In the genomic region with DNA sequence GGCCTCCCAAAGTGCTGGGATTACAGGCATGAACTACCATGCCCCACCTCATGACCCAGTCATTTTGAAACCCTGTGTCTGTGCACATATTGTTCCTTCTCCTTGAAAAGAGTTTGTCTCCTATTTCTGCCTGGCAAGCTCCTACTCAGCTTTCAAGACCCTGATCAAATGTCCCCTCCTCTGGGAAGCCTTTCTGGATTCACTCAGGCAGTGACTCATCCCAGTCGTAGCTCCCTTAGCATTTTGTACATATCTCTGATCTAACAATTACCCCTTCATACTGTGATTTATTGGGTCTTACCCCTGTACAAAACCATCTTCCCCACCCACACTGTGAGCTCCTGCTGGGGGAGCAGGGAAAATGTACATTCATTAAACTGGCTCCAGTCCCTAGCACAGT, we compare ENCODE assay signal across 33 cellular contexts. TPM values are rescaled to one million over a fixed set of nuclear protein-coding genes. Genes with fewer than 3 reads are reported as not detected.
"Had no signal": no experiment of that assay in that cellular context is flagged by ENCODE, and none has a peak within 500 bp of the region (broad histone marks: within the 10 kb centered on the region; RNA-seq: fewer than 3 reads in every experiment).

No MANE protein-coding gene starts in this region.

- H3K27ac ChIP-seq: esophagus squamous epithelium, gastrocnemius medialis, left lung, neural progenitor cell, parathyroid adenoma, sigmoid colon, stomach, thyroid gland, vagina had no signal

- H3K36me3 Mint-ChIP-seq: mesothelial cell of epicardium; naive B cell; natural killer cell treated with Interleukin-12 subunit alpha and Interleukin-12 subunit beta and Interleukin-15 and Interleukin-18, amount 100 ng/mL, for 72 hours; neural progenitor cell; stimulated activated effector memory CD8-positive, alpha-beta T cell treated with anti-CD3 and anti-CD28 coated beads, Interleukin-12 subunit alpha, Interleukin-12 subunit beta, amount 100 ng/mL, for 72 hours had no signal

- H3K27ac Mint-ChIP-seq: effector memory CD8-positive, alpha-beta T cell; mesothelial cell of epicardium; natural killer cell treated with Interleukin-12 subunit alpha and Interleukin-12 subunit beta and Interleukin-15 and Interleukin-18, amount 100 ng/mL, for 72 hours; neural progenitor cell; progenitor cell of endocrine pancreas; stimulated activated effector memory CD8-positive, alpha-beta T cell treated with anti-CD3 and anti-CD28 coated beads, Interleukin-12 subunit alpha, Interleukin-12 subunit beta, amount 100 ng/mL, for 72 hours had no signal

- H3K4me1 ChIP-seq: esophagus squamous epithelium, gastrocnemius medialis, left lung, neural progenitor cell, parathyroid adenoma, sigmoid colon, stomach, thyroid gland, vagina had no signal

- H3K9me3 Mint-ChIP-seq: effector memory CD8-positive, alpha-beta T cell; naive B cell; natural killer cell treated with Interleukin-12 subunit alpha and Interleukin-12 subunit beta and Interleukin-15 and Interleukin-18, amount 100 ng/mL, for 72 hours; neural progenitor cell; stimulated activated effector memory CD8-positive, alpha-beta T cell treated with anti-CD3 and anti-CD28 coated beads, Interleukin-12 subunit alpha, Interleukin-12 subunit beta, amount 100 ng/mL, for 72 hours had no signal

- H3K27me3 Mint-ChIP-seq: progenitor cell of endocrine pancreas had no signal

- H3K79me2 ChIP-seq: parathyroid adenoma had no signal

- H3K4me3 ChIP-seq: esophagus squamous epithelium, gastrocnemius medialis, left lung, mucosa of descending colon, neural progenitor cell, sigmoid colon, stomach, thyroid gland, vagina had no signal

- H3K9me3 ChIP-seq: esophagus squamous epithelium, gastrocnemius medialis, left lung, mucosa of descending colon, sigmoid colon, stomach, thyroid gland, vagina had no signal

- H3K4me1 Mint-ChIP-seq: naive B cell; stimulated activated effector memory CD8-positive, alpha-beta T cell treated with anti-CD3 and anti-CD28 coated beads, Interleukin-12 subunit alpha, Interleukin-12 subunit beta, amount 100 ng/mL, for 72 hours had no signal

- ATAC-seq: effector memory CD8-positive, alpha-beta T cell; gastrocnemius medialis; left cardiac atrium; left lung; mucosa of descending colon; natural killer cell treated with Interleukin-12 subunit alpha and Interleukin-12 subunit beta and Interleukin-15 and Interleukin-18, amount 100 ng/mL, for 72 hours; stimulated activated effector memory CD8-positive, alpha-beta T cell treated with anti-CD3 and anti-CD28 coated beads, Interleukin-12 subunit alpha, Interleukin-12 subunit beta, amount 100 ng/mL, for 72 hours had no signal

- H3K27me3 ChIP-seq: gastrocnemius medialis, left lung, neural progenitor cell, sigmoid colon, thyroid gland, vagina had no signal

- H3K9ac ChIP-seq: neural progenitor cell, parathyroid adenoma had no signal

- DNase-seq: cortex of kidney; effector memory CD8-positive, alpha-beta T cell; erythroblast; esophagus squamous epithelium; gastrocnemius medialis; left cardiac atrium; left lung; mesenchymal stem cell; mucosa of descending colon; naive B cell; stimulated activated CD4-positive, alpha-beta T cell treated with anti-CD3 and anti-CD28 coated beads, Interleukin-2, amount 100 ng/mL, for 24 hours; stimulated activated CD4-positive, alpha-beta T cell treated with anti-CD3 and anti-CD28 coated beads, Interleukin-4, amount 100 ng/mL, for 24 hours; stimulated activated naive CD4-positive, alpha-beta T cell treated with Interleukin-2 at 50 U/mL for 16 hours; stomach; thyroid gland; trophoblast cell had no signal

- H3K36me3 ChIP-seq: esophagus squamous epithelium, gastrocnemius medialis, left lung, neural progenitor cell, sigmoid colon, stomach, thyroid gland, vagina had no signal

- H3K4me3 Mint-ChIP-seq: effector memory CD8-positive, alpha-beta T cell; mesothelial cell of epicardium; natural killer cell treated with Interleukin-12 subunit alpha and Interleukin-12 subunit beta and Interleukin-15 and Interleukin-18, amount 100 ng/mL, for 72 hours; neural progenitor cell; stimulated activated effector memory CD8-positive, alpha-beta T cell treated with anti-CD3 and anti-CD28 coated beads, Interleukin-12 subunit alpha, Interleukin-12 subunit beta, amount 100 ng/mL, for 72 hours had no signal

- H3K4me2 ChIP-seq: neural progenitor cell had no signal

- H2AFZ ChIP-seq: neural progenitor cell, parathyroid adenoma had no signal

RNA-seq across cellular contexts. Expression of a gene that starts 18.1 kb away (rescaled TPM):
- total RNA-seq: dermis microvascular lymphatic vessel endothelial cell; esophagus squamous epithelium; fibroblast of villous mesenchyme; glomerular endothelial cell; kidney epithelial cell; left cardiac atrium; left lung; lung microvascular endothelial cell; mesothelial cell of epicardium; mucosa of descending colon; natural killer cell treated with Interleukin-12 subunit alpha and Interleukin-12 subunit beta and Interleukin-15 and Interleukin-18, amount 100 ng/mL, for 72 hours; osteoblast; sigmoid colon; skeletal muscle tissue; subcutaneous adipose tissue; ureter; vagina had no signal
- polyA plus RNA-seq: sigmoid colon had no signal
